6 cellular contexts compared by ENCODE assay signal in genomic region chr3:40477671-40478070, GRCh38. TPM values are rescaled to one million over a fixed set of nuclear protein-coding genes. Genes with fewer than 3 reads are reported as not detected.
DNase-seq lines count a peak whose midpoint lies in the region; ATAC-seq and TF ChIP-seq lines count a peak whose summit lies in the region.

No MANE protein-coding gene starts in this region.

- POLR2A ChIA-PET in BJ (lab: Charles Lee) = no interaction called here

- DNase-seq in BJ (ENCODE audit: low read depth) = no peak
- DNase-seq in SJCRH30 = no peak
- DNase-seq in GDM1 (lab: John Stamatoyannopoulos, UW) = no peak
- DNase-seq in SKM-1 (lab: John Stamatoyannopoulos, UW; ENCODE audit: unreplicated experiment) = no peak

- no peak for TF ChIP-seq CTCF in BJ (IDR thresholded peaks at IDR 0.05; ENCODE audit: insufficient read depth, low read depth, low read length)

- no peaks in the 10 kb centered on the region for H3K4me1 ChIP-seq in SJCRH30
- H3K4me1 ChIP-seq in iPS-20b (ENCODE audit: insufficient read depth, low read length) = no peaks in the 10 kb centered on the region

- H3K4me3 ChIP-seq in BJ (ENCODE audit: low read depth, low read length) (peak overlapping the region; percentile 84), SJCRH30 (peak overlapping the region; percentile 80), iPS-20b (ENCODE audit: low read length) (peak overlapping the region; percentile 73; the same call in 1 of the 2 replicates)

- CTCF ChIA-PET in BJ (lab: Yijun Ruan, JAX) = interaction anchor here (0.6 to 1.3 kb wide), 3 partner anchors 25 to 1710 kb away, joined by 3 to 4 read pairs (median 4); partner anchors contain the start of gene ZNF620

- H3K9ac ChIP-seq in iPS-20b (ENCODE audit: low read depth, low read length) = peak overlapping the region; percentile 73; the same call in 1 of the 2 replicates

- H3K9me3 ChIP-seq in SJCRH30 (replicated peaks) = no peaks in the 10 kb centered on the region
- H3K9me3 ChIP-seq in iPS-20b (ENCODE audit: insufficient read depth, low read depth, low read length) = no peaks in the 10 kb centered on the region

- H3K27ac ChIP-seq in SJCRH30 (no peak overlapping the region), iPS-20b (ENCODE audit: low read length) (no peak overlapping the region)

- ATAC-seq in GM18502 (IDR thresholded peaks at IDR 0.05; ENCODE audit: poor library complexity, unreplicated experiment) = no peak

- H3K36me3 ChIP-seq in BJ (ENCODE audit: control insufficient read depth, insufficient read depth, low read length) = peaks cover 5% of the 10 kb centered on the region
- H3K36me3 ChIP-seq in SJCRH30 = no peaks in the 10 kb centered on the region
- H3K36me3 ChIP-seq in iPS-20b (ENCODE audit: insufficient read depth, low read depth, low read length) = no peaks in the 10 kb centered on the region

- no peaks in the 10 kb centered on the region for H3K27me3 ChIP-seq in BJ (ENCODE audit: control insufficient read depth, insufficient read depth, low read length)
- H3K27me3 ChIP-seq in SJCRH30 = no peaks in the 10 kb centered on the region
- H3K27me3 ChIP-seq in iPS-20b (ENCODE audit: insufficient read depth, low read length) = no peaks in the 10 kb centered on the region

RNA-seq across cellular contexts. Expression of gene ZNF619, which starts 0.7 kb away (rescaled TPM):
- polyA plus RNA-seq in BJ (2011; rRNA removed) = 3.0 and 4.3 TPM in 2 replicates
- 7.7 and 8.2 TPM in 2 replicates for polyA minus RNA-seq in BJ (2011; rRNA and poly(A)+ RNA removed)
- total RNA-seq in SJCRH30 (2014; rRNA removed; shearing (Covaris generic)) = 2.1 and 3.4 TPM in 2 replicates

RNA-seq across cellular contexts. Expression of gene RPL14, which starts 20.5 kb away (rescaled TPM):
- polyA plus RNA-seq in BJ (2011; rRNA removed) = 437 and 635 TPM in 2 replicates
- polyA minus RNA-seq in BJ (2011; rRNA and poly(A)+ RNA removed) = 334 and 373 TPM in 2 replicates
- 838 and 968 TPM in 2 replicates for total RNA-seq in SJCRH30 (2014; rRNA removed; shearing (Covaris generic))

RNA-seq across cellular contexts. Expression of gene ZNF620, which starts 28.2 kb away (rescaled TPM):
- polyA plus RNA-seq in BJ (2011; rRNA removed) = 0.27 and 0.37 TPM in 2 replicates
- polyA minus RNA-seq in BJ (2011; rRNA and poly(A)+ RNA removed) = 0.36 and 0.38 TPM in 2 replicates
- 4.6 and 6.1 TPM in 2 replicates for total RNA-seq in SJCRH30 (2014; rRNA removed; shearing (Covaris generic))

RNA-seq across cellular contexts. Expression of gene ZNF621, which starts 47.1 kb away (rescaled TPM):
- polyA plus RNA-seq in BJ (2011; rRNA removed) = 13.2 and 17.3 TPM in 2 replicates
- polyA minus RNA-seq in BJ (2011; rRNA and poly(A)+ RNA removed) = 12.5 and 13.6 TPM in 2 replicates
- total RNA-seq in SJCRH30 (2014; rRNA removed; shearing (Covaris generic)) = 6.9 and 8.6 TPM in 2 replicates
